In the genomic region with DNA sequence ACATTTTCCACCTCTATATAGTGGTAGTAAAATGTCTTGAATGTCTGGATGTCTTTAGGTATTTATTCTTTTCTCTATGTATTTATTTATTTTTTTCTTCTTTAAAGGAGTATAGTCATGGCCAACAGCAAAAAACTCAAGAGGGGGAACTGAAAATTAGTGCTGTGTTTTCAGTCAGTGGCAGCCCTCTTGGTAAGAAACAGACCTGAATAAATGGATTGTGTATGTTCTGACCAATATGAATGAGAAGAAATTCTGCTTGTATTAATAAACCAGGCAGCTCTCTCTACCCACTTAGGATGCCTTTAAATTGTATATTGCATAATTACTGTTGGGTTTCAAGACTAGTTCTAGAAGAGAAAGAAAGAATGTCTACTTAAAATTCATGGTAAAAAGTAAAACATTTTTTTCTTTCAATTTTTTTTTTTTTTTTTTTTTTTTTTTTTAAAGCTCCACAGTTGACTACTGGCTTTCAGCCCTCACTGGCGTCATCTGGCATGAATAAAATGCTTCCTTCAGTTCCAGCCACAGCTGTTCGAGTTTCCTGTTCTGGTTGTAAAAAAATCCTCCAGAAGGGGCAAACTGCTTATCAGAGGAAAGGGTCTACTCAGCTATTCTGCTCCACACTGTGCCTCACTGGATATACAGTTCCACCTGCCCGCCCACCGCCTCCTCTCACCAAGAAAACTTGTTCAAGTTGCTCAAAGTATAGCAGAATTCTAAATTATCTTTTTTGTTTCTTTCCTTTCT, we compare ENCODE assay signal across 10 cellular contexts.
DNase-seq lines count a peak whose midpoint lies in the region; TF ChIP-seq lines count a peak whose summit lies in the region.
"Had no signal": no experiment of that assay in that cellular context is flagged by ENCODE, and none has a peak within 500 bp of the region (broad histone marks: within the 10 kb centered on the region; RNA-seq: fewer than 3 reads in every experiment).

No MANE protein-coding gene starts in this region.

- no peaks in the 10 kb centered on the region for H3K27me3 Mint-ChIP-seq in osteocyte (ENCODE audit: unreplicated experiment)
- no peaks in the 10 kb centered on the region for H3K27me3 Mint-ChIP-seq in activated CD4-positive, alpha-beta T cell treated with anti-CD3 and anti-CD28 coated beads, Interleukin-2, amount 10 ng/mL, durations not matched to agents 7 days and 5 days

- no peaks in the 10 kb centered on the region for H3K9me3 ChIP-seq in fibroblast of lung (ENCODE audit: control insufficient read depth, insufficient read depth, low read depth, low read length)

- CTCF ChIA-PET in activated CD4-positive, alpha-beta T cell treated with anti-CD3 and anti-CD28 coated beads, Interleukin-2, amount 10 ng/mL, durations not matched to agents 7 days and 5 days (lab: Charles Lee) = interaction anchor here (0.6 to 0.9 kb wide), 3 partner anchors 9 to 335 kb away, joined by 3 to 4 read pairs (median 3); no protein-coding TSS in a partner anchor

- H4K20me1 ChIP-seq in fibroblast of lung (ENCODE audit: control insufficient read depth, extremely low read depth, insufficient read depth, low read length) = no peaks in the 10 kb centered on the region

- TF ChIP-seq CTCF in fibroblast of lung (conservative IDR thresholded peaks at IDR 0.05 in 1 of 2, IDR thresholded peaks at IDR 0.05 in 1 of 2; ENCODE audit: low read depth in 1 of 2, low read length in 2 of 2) (no peak), osteocyte (IDR thresholded peaks at IDR 0.05) (no peak)

- H3K27ac Mint-ChIP-seq in osteocyte (ENCODE audit: unreplicated experiment) = peak overlapping the region; percentile 92
- H3K27ac Mint-ChIP-seq in activated CD4-positive, alpha-beta T cell treated with anti-CD3 and anti-CD28 coated beads, Interleukin-2, amount 10 ng/mL, durations not matched to agents 7 days and 5 days = no peak overlapping the region

- H3K4me1 Mint-ChIP-seq in osteocyte (ENCODE audit: unreplicated experiment) = peaks cover 6% of the 10 kb centered on the region
- H3K4me1 Mint-ChIP-seq in activated CD4-positive, alpha-beta T cell treated with anti-CD3 and anti-CD28 coated beads, Interleukin-2, amount 10 ng/mL, durations not matched to agents 7 days and 5 days = peaks cover 2% of the 10 kb centered on the region

- H3K4me1 ChIP-seq in fibroblast of lung (ENCODE audit: control insufficient read depth, extremely low read depth, insufficient read depth, low read length) = peaks cover 4% of the 10 kb centered on the region

- no peaks in the 10 kb centered on the region for H3K9me3 Mint-ChIP-seq in osteocyte (ENCODE audit: unreplicated experiment)
- no peaks in the 10 kb centered on the region for H3K9me3 Mint-ChIP-seq in activated CD4-positive, alpha-beta T cell treated with anti-CD3 and anti-CD28 coated beads, Interleukin-2, amount 10 ng/mL, durations not matched to agents 7 days and 5 days

- peaks cover 19% of the 10 kb centered on the region for H3K36me3 Mint-ChIP-seq in osteocyte (ENCODE audit: unreplicated experiment)
- peaks cover 2% of the 10 kb centered on the region for H3K36me3 Mint-ChIP-seq in activated CD4-positive, alpha-beta T cell treated with anti-CD3 and anti-CD28 coated beads, Interleukin-2, amount 10 ng/mL, durations not matched to agents 7 days and 5 days (ENCODE audit: low read depth)

- H3K4me2 ChIP-seq in fibroblast of lung (ENCODE audit: extremely low read depth, insufficient read depth, low read length) = peak overlapping the region; percentile 29

- H3K27me3 ChIP-seq in fibroblast of lung (ENCODE audit: control insufficient read depth, insufficient read depth, low read length) = no peaks in the 10 kb centered on the region

- H3K4me3 Mint-ChIP-seq in osteocyte (ENCODE audit: unreplicated experiment) = no peak overlapping the region
- no peak overlapping the region for H3K4me3 Mint-ChIP-seq in activated CD4-positive, alpha-beta T cell treated with anti-CD3 and anti-CD28 coated beads, Interleukin-2, amount 10 ng/mL, durations not matched to agents 7 days and 5 days

- peak overlapping the region; percentile 58 for H3K27ac ChIP-seq in fibroblast of lung (ENCODE audit: insufficient read depth, low read length)

- H3K79me2 ChIP-seq in fibroblast of lung (ENCODE audit: control insufficient read depth, insufficient read depth, low read length) = no peaks in the 10 kb centered on the region

- DNase-seq in Daoy (ENCODE audit: low read depth) = peak; percentile 30
- DNase-seq in NCI-H446 (lab: John Stamatoyannopoulos, UW) = peak; percentile 51 to 62
- DNase-seq in fibroblast of lung (ENCODE audit: low read depth in 2 of 2) = peak; percentile 85 to 86
- DNase-seq in osteocyte (ENCODE audit: extremely low spot score, unreplicated experiment) = no peak
- no peak for DNase-seq in activated CD4-positive, alpha-beta T cell treated with anti-CD3 and anti-CD28 coated beads, Interleukin-2, amount 10 ng/mL, durations not matched to agents 7 days and 5 days
- no peak for DNase-seq in activated CD4-positive, alpha-beta T cell treated with anti-CD3 and anti-CD28 coated beads, Interleukin-2, amount 50 U/mL, for 4 hours
- DNase-seq in activated gamma-delta T cell (lab: John Stamatoyannopoulos, UW) = no peak
- DNase-seq in NCI-H1930 (lab: John Stamatoyannopoulos, UW) = no peak
- DNase-seq: activated naive CD4-positive, alpha-beta T cell treated with anti-CD3 and anti-CD28 coated beads, Interleukin-2, amount 50 U/mL, for 16 hours; NCI-H2029 had no signal

- H2AFZ ChIP-seq in fibroblast of lung (ENCODE audit: low read length) = peak overlapping the region; percentile 33

- no peak overlapping the region for H3K4me3 ChIP-seq in fibroblast of lung (replicated peaks in 1 of 4; ENCODE audit: control extremely low read depth in 1 of 4, insufficient read depth in 1 of 4, low read depth in 3 of 4, low read length in 4 of 4)

- POLR2A ChIA-PET in activated CD4-positive, alpha-beta T cell treated with anti-CD3 and anti-CD28 coated beads, Interleukin-2, amount 10 ng/mL, durations not matched to agents 7 days and 5 days (lab: Charles Lee) = no interaction called here

- H3K36me3 ChIP-seq in fibroblast of lung (ENCODE audit: control insufficient read depth, insufficient read depth, low read length) = no peaks in the 10 kb centered on the region

- no peak overlapping the region for H3K9ac ChIP-seq in fibroblast of lung (ENCODE audit: insufficient read depth, low read length)

Comparison
In these comparisons a context has a peak if more than half of its experiments do, and no peak if none do; other contexts are left out.
1. DNase-seq: peak in Daoy (single experiment), NCI-H446 (2 of 2) and fibroblast of lung (2 of 2); none in osteocyte (single experiment), activated CD4-positive, alpha-beta T cell treated with anti-CD3 and anti-CD28 coated beads, Interleukin-2, amount 10 ng/mL, durations not matched to agents 7 days and 5 days (single experiment), activated CD4-positive, alpha-beta T cell treated with anti-CD3 and anti-CD28 coated beads, Interleukin-2, amount 50 U/mL, for 4 hours (0 of 2), activated gamma-delta T cell (single experiment) and NCI-H1930 (0 of 2).